In genomic region chr19:18906605-18907519, GRCh38 we compare ENCODE assay signal across 2 cellular contexts.
TF ChIP-seq lines count a peak whose summit lies in the region.

No MANE protein-coding gene starts in this region.

TF ChIP-seq in HepG2, 621 proteins besides CTCF, POLR2A, EP300 and RAD21:
- peak; percentile 53; the same call in 1 of the 2 replicates for TF ChIP-seq ZNF768 (CRISPR knock-in tag; IDR thresholded peaks at IDR 0.05)
- peak; percentile 22 for TF ChIP-seq RBM22 (optimal IDR thresholded peaks at IDR 0.05; ENCODE audit: low read length)
- TF ChIP-seq GTF2F1 (IDR thresholded peaks at IDR 0.05; ENCODE audit: low read length) = no peak
- TF ChIP-seq RBFOX2 (IDR thresholded peaks at IDR 0.05; ENCODE audit: low read depth, low read length) = peak; percentile 45; the same call in 1 of the 2 replicates
- TF ChIP-seq ZNF749 (CRISPR knock-in tag; IDR thresholded peaks at IDR 0.05; ENCODE audit: borderline replicate concordance) = no peak
- TF ChIP-seq TP53 (CRISPR knock-in tag; conservative IDR thresholded peaks at IDR 0.05) = no peak

TF ChIP-seq in HEK293T, 16 proteins besides CTCF, POLR2A, EP300 and RAD21:
- TF ChIP-seq FOXA1 (IDR thresholded peaks at IDR 0.05) = no peak
- no peak for TF ChIP-seq FOXM1 (IDR thresholded peaks at IDR 0.05; ENCODE audit: borderline replicate concordance)
- TF ChIP-seq CTBP1 (IDR thresholded peaks at IDR 0.05; ENCODE audit: borderline replicate concordance) = no peak
- TF ChIP-seq ZNF384 (IDR thresholded peaks at IDR 0.05) = no peak
- TF ChIP-seq ARNT (IDR thresholded peaks at IDR 0.05) = no peak
- TF ChIP-seq, protein P1, sequence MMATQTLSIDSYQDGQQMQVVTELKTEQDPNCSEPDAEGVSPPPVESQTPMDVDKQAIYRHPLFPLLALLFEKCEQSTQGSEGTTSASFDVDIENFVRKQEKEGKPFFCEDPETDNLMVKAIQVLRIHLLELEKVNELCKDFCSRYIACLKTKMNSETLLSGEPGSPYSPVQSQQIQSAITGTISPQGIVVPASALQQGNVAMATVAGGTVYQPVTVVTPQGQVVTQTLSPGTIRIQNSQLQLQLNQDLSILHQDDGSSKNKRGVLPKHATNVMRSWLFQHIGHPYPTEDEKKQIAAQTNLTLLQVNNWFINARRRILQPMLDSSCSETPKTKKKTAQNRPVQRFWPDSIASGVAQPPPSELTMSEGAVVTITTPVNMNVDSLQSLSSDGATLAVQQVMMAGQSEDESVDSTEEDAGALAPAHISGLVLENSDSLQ (IDR thresholded peaks at IDR 0.05) = no peak
- no peak for TF ChIP-seq FOXK2 (IDR thresholded peaks at IDR 0.05)
- no peak for TF ChIP-seq BHLHE40 (IDR thresholded peaks at IDR 0.05; ENCODE audit: borderline replicate concordance)
- TF ChIP-seq SUZ12 (IDR thresholded peaks at IDR 0.05) = no peak
